20 cellular contexts compared by ENCODE assay signal in genomic region chr18:13120967-13121586, GRCh38.
DNase-seq lines count a peak whose midpoint lies in the region; ATAC-seq, FAIRE-seq and TF ChIP-seq lines count a peak whose summit lies in the region.
"Had no signal": no experiment of that assay in that cellular context is flagged by ENCODE, and none has a peak within 500 bp of the region (broad histone marks: within the 10 kb centered on the region; RNA-seq: fewer than 3 reads in every experiment).

No MANE protein-coding gene starts in this region.

- ATAC-seq in pancreas (peak in 3 of 4 donors; percentile 31 to 60 (median 44)), HG03342 (IDR thresholded peaks at IDR 0.05; ENCODE audit: unreplicated experiment) (no peak)
- no peak for ATAC-seq in stimulated activated naive CD8-positive, alpha-beta T cell treated with anti-CD3 and anti-CD28 coated beads, Interleukin-15, amount 100 ng/mL, for 72 hours
- ATAC-seq: activated CD4-positive, alpha-beta T cell treated with anti-CD3 and anti-CD28 coated beads for 36 hours; activated naive CD4-positive, alpha-beta T cell treated with anti-CD3 and anti-CD28 coated beads, Interleukin-2, amount 50 U/mL, for 72 hours; foreskin keratinocyte; T-helper 17 cell had no signal

- no peak for FAIRE-seq in pancreas (lab: Jason Lieb, UNC)

- 74 to 82% methylated on average over 5 of the region's 5 CpGs for WGBS in pancreas, 2 donors

- H3K4me1 Mint-ChIP-seq in stimulated activated naive CD8-positive, alpha-beta T cell treated with anti-CD3 and anti-CD28 coated beads, Interleukin-15, amount 100 ng/mL, for 72 hours: peaks cover 8% of the 10 kb centered on the region
- H3K4me1 Mint-ChIP-seq: activated CD4-positive, alpha-beta T cell treated with anti-CD3 and anti-CD28 coated beads for 36 hours had no signal

- no peaks in the 10 kb centered on the region for H3K27me3 Mint-ChIP-seq in stimulated activated naive CD8-positive, alpha-beta T cell treated with anti-CD3 and anti-CD28 coated beads, Interleukin-15, amount 100 ng/mL, for 72 hours
- H3K27me3 Mint-ChIP-seq: activated CD4-positive, alpha-beta T cell treated with anti-CD3 and anti-CD28 coated beads for 36 hours; dendritic cell treated with granulocyte-macrophage colony-stimulating factor and Interleukin-4, amounts not matched to agents 40 ng/mL and 50 ng/mL, for 4 days; memory B cell; T-helper 17 cell had no signal

- H3K36me3 ChIP-seq in pancreas: peaks cover 0 to 14% (median 5%) of the 10 kb centered on the region in 3 donors
- peaks cover 16 to 22% of the 10 kb centered on the region in 2 donors for H3K36me3 ChIP-seq in ascending aorta
- H3K36me3 ChIP-seq: ovary had no signal

- H3K27me3 ChIP-seq in pancreas (no peaks in the 10 kb centered on the region), ascending aorta (no peaks in the 10 kb centered on the region)
- H3K27me3 ChIP-seq: BE2C, foreskin keratinocyte, ovary, thyroid gland had no signal

- TF ChIP-seq CTCF in fibroblast of pulmonary artery (IDR thresholded peaks at IDR 0.05; ENCODE audit: low read length, missing control alignments): no peak
- TF ChIP-seq CTCF in pancreas (IDR thresholded peaks at IDR 0.05): no peak
- TF ChIP-seq CTCF in ascending aorta (IDR thresholded peaks at IDR 0.05): no peak

- H3K4me3 ChIP-seq in fibroblast of pulmonary artery (replicated peaks; ENCODE audit: low read depth, low read length) (no peak overlapping the region), pancreas (no peak overlapping the region), ascending aorta (no peak overlapping the region)
- H3K4me3 ChIP-seq: ovary, thyroid gland had no signal

- no peak overlapping the region for H3K4me3 Mint-ChIP-seq in stimulated activated naive CD8-positive, alpha-beta T cell treated with anti-CD3 and anti-CD28 coated beads, Interleukin-15, amount 100 ng/mL, for 72 hours
- H3K4me3 Mint-ChIP-seq: activated CD4-positive, alpha-beta T cell treated with anti-CD3 and anti-CD28 coated beads for 36 hours; dendritic cell treated with granulocyte-macrophage colony-stimulating factor and Interleukin-4, amounts not matched to agents 40 ng/mL and 50 ng/mL, for 4 days; memory B cell; T-helper 17 cell had no signal

- H3K9me3 ChIP-seq in pancreas: no peaks in the 10 kb centered on the region
- no peaks in the 10 kb centered on the region for H3K9me3 ChIP-seq in ascending aorta
- H3K9me3 ChIP-seq: BE2C, ovary, thyroid gland had no signal

- peak; percentile 77 for DNase-seq in EH (ENCODE audit: low read depth)
- DNase-seq in fibroblast of pulmonary artery (ENCODE audit: low read depth): peak; percentile 60
- DNase-seq in pancreas: no peak
- no peak for DNase-seq in stimulated activated naive CD8-positive, alpha-beta T cell treated with anti-CD3 and anti-CD28 coated beads, Interleukin-15, amount 100 ng/mL, for 72 hours
- DNase-seq in ascending aorta (ENCODE audit: low spot score in 2 of 2): no peak
- no peak for DNase-seq in DMS79 (lab: John Stamatoyannopoulos, UW)
- DNase-seq: activated CD4-positive, alpha-beta T cell treated with anti-CD3 and anti-CD28 coated beads for 36 hours; BE2C; foreskin keratinocyte; NCI-H187 treated with DMSO at 0.1 percent for 48 hours; NCI-H524 treated with DMSO at 0.1 percent for 48 hours; T-helper 17 cell; thyroid gland had no signal

- H3K4me1 ChIP-seq in pancreas (no peaks in the 10 kb centered on the region), ascending aorta (no peaks in the 10 kb centered on the region)
- H3K4me1 ChIP-seq: thyroid gland had no signal

- no peaks in the 10 kb centered on the region for H3K9me3 Mint-ChIP-seq in stimulated activated naive CD8-positive, alpha-beta T cell treated with anti-CD3 and anti-CD28 coated beads, Interleukin-15, amount 100 ng/mL, for 72 hours
- H3K9me3 Mint-ChIP-seq: activated naive CD4-positive, alpha-beta T cell treated with anti-CD3 and anti-CD28 coated beads, Interleukin-2, amount 50 U/mL, for 72 hours; dendritic cell treated with granulocyte-macrophage colony-stimulating factor and Interleukin-4, amounts not matched to agents 40 ng/mL and 50 ng/mL, for 4 days; memory B cell had no signal

- peak overlapping the region; percentile 30 for H3K27ac ChIP-seq in angular gyrus (ENCODE audit: low read depth, low read length)
- H3K27ac ChIP-seq in pancreas: no peak overlapping the region
- peak overlapping the region in 1 of 2 donors; percentile 28 for H3K27ac ChIP-seq in ascending aorta
- H3K27ac ChIP-seq: foreskin keratinocyte, RWPE1, thyroid gland had no signal

- H3K27ac Mint-ChIP-seq in stimulated activated naive CD8-positive, alpha-beta T cell treated with anti-CD3 and anti-CD28 coated beads, Interleukin-15, amount 100 ng/mL, for 72 hours: no peak overlapping the region
- H3K27ac Mint-ChIP-seq: activated CD4-positive, alpha-beta T cell treated with anti-CD3 and anti-CD28 coated beads for 36 hours; activated naive CD4-positive, alpha-beta T cell treated with anti-CD3 and anti-CD28 coated beads, Interleukin-2, amount 50 U/mL, for 72 hours; dendritic cell treated with granulocyte-macrophage colony-stimulating factor and Interleukin-4, amounts not matched to agents 40 ng/mL and 50 ng/mL, for 4 days; memory B cell; T-helper 17 cell had no signal

- intact Hi-C loops in pancreas (cut with DNase I): no loop called here
- intact Hi-C loops in ascending aorta (cut with DNase I): no loop called here

Comparison
In these comparisons a context has a peak if more than half of its experiments do, and no peak if none do; other contexts are left out.
1. DNase-seq: peak in EH (single experiment) and fibroblast of pulmonary artery (single experiment); none in pancreas (0 of 6), stimulated activated naive CD8-positive, alpha-beta T cell treated with anti-CD3 and anti-CD28 coated beads, Interleukin-15, amount 100 ng/mL, for 72 hours (0 of 2), ascending aorta (0 of 2) and DMS79 (single experiment).
2. ATAC-seq: peak in pancreas (3 of 4); none in HG03342 (single experiment) and stimulated activated naive CD8-positive, alpha-beta T cell treated with anti-CD3 and anti-CD28 coated beads, Interleukin-15, amount 100 ng/mL, for 72 hours (single experiment).